In genomic region chrX:136166221-136166855, GRCh38 we compare ENCODE assay signal across 9 cellular contexts.
A peak's percentile ranks its signal among the peaks of the same experiment; 100 is the strongest.
DNase-seq lines count a peak whose midpoint lies in the region; ATAC-seq and TF ChIP-seq lines count a peak whose summit lies in the region.
"Had no signal": no experiment of that assay in that cellular context is flagged by ENCODE, and none has a peak within 500 bp of the region (broad histone marks: within the 10 kb centered on the region; RNA-seq: fewer than 3 reads in every experiment).

No MANE protein-coding gene starts in this region.

- H2AFZ ChIP-seq in MM.1S (ENCODE audit: low read length): no peak overlapping the region

- H3F3A ChIP-seq in MM.1S (ENCODE audit: insufficient read depth, low read length): no peaks in the 10 kb centered on the region; the same call in 1 of the 2 replicates

- H3K4me2 ChIP-seq in MM.1S (ENCODE audit: low read depth, low read length): no peak overlapping the region

- H3K9ac ChIP-seq in subcutaneous abdominal adipose tissue (ENCODE audit: low read length in 5 of 5) (no peak overlapping the region), MM.1S (ENCODE audit: low read length) (no peak overlapping the region)

- no peak for TF ChIP-seq CTCF in MM.1S (IDR thresholded peaks at IDR 0.05; ENCODE audit: low read length)

- H3K9me2 ChIP-seq in MM.1S (replicated peaks; ENCODE audit: insufficient read depth, low read length): no peaks in the 10 kb centered on the region

- no peak overlapping the region for H3K4me3 ChIP-seq in subcutaneous abdominal adipose tissue (ENCODE audit: low read depth in 1 of 5, low read length in 5 of 5)
- no peak overlapping the region for H3K4me3 ChIP-seq in MM.1S (ENCODE audit: low read length)

- H3K79me2 ChIP-seq in MM.1S (ENCODE audit: low read length): peaks cover 80% of the 10 kb centered on the region

- no peaks in the 10 kb centered on the region for H3K9me3 ChIP-seq in subcutaneous abdominal adipose tissue (ENCODE audit: control insufficient read depth in 5 of 5, low read length in 5 of 5)
- H3K9me3 ChIP-seq in MM.1S (replicated peaks; ENCODE audit: insufficient read depth, low read length): no peaks in the 10 kb centered on the region

- H4K20me1 ChIP-seq in MM.1S (ENCODE audit: insufficient read depth, low read length): no peaks in the 10 kb centered on the region

- H3K36me3 ChIP-seq in subcutaneous abdominal adipose tissue (ENCODE audit: control insufficient read depth in 5 of 5, insufficient read depth in 5 of 5, low read length in 5 of 5) (no peaks in the 10 kb centered on the region), MM.1S (replicated peaks; ENCODE audit: insufficient read depth, low read length) (no peaks in the 10 kb centered on the region; the same call in 1 of the 2 replicates)

- H3K27ac ChIP-seq in subcutaneous abdominal adipose tissue (ENCODE audit: low read depth, low read length): peak overlapping the region; percentile 66
- no peak overlapping the region for H3K27ac ChIP-seq in MM.1S (ENCODE audit: low read length)

- H3K4me1 ChIP-seq in subcutaneous abdominal adipose tissue (ENCODE audit: control insufficient read depth in 5 of 5, insufficient read depth in 5 of 5, low read length in 5 of 5) (peaks cover 2 to 57% (median 52%) of the 10 kb centered on the region in 5 donors), MM.1S (ENCODE audit: low read length) (peaks cover 12% of the 10 kb centered on the region)

- ATAC-seq in HG02840 (IDR thresholded peaks at IDR 0.05; ENCODE audit: low FRiP score, unreplicated experiment): no peak

- DNase-seq in NCI-H1436 treated with DMSO at 0.1 percent for 48 hours (lab: John Stamatoyannopoulos, UW) (peak; percentile 3), NCI-H1436 (lab: John Stamatoyannopoulos, UW) (no peak), amniotic epithelial cell (ENCODE audit: low read depth) (peak; percentile 47), iPS-NIHi7 (ENCODE audit: extremely low spot score) (peak; percentile 53), MM.1S (no peak), SIG-M5 treated with dmso at 0.1 percent for 504 hours (lab: John Stamatoyannopoulos, UW; ENCODE audit: unreplicated experiment) (no peak)
- DNase-seq: SW 1271 had no signal

- H3K27me3 ChIP-seq in subcutaneous abdominal adipose tissue (ENCODE audit: control insufficient read depth in 5 of 5, insufficient read depth in 4 of 5, low read length in 5 of 5) (peaks cover 0 to 3% (median 0%) of the 10 kb centered on the region in 5 donors), MM.1S (replicated peaks; ENCODE audit: insufficient read depth, low read length) (no peaks in the 10 kb centered on the region)

Comparison
In these comparisons a context has a peak if more than half of its experiments do, and no peak if none do; other contexts are left out.
1. DNase-seq: peak in NCI-H1436 treated with DMSO at 0.1 percent for 48 hours (single experiment), amniotic epithelial cell (single experiment) and iPS-NIHi7 (single experiment); none in NCI-H1436 (single experiment), MM.1S (single experiment) and SIG-M5 treated with dmso at 0.1 percent for 504 hours (single experiment).